3 cellular contexts compared by ENCODE assay signal in the genomic region with DNA sequence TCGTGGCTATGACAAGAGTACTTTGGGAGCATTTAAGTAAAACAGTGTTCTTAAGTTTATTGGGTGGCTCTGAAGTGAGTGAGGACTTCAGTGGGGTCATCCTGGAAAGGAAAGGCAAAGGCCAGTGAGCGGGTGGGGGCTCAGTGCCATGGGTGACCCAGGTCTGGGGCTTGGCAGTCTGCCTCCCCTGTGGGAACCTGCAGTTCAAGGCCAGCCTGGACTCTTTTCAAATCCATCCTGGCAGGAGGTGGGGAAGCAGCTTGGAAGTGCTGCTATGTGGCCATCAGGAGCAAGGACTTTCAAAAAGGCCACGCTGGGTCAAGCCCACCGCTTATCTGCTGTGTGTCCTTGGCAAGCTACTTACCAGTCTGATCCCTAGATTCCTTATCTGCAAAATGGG.
A peak's percentile ranks its signal among the peaks of the same experiment; 100 is the strongest.
TF ChIP-seq lines count a peak whose summit lies in the region.

No MANE protein-coding gene starts in this region.

TF ChIP-seq in IMR-90, 13 proteins besides CTCF, POLR2A, EP300 and RAD21:
- TF ChIP-seq MAZ (IDR thresholded peaks at IDR 0.05; ENCODE audit: borderline replicate concordance, low read depth, low read length), result no peak
- TF ChIP-seq FOS (IDR thresholded peaks at IDR 0.05; ENCODE audit: low read depth, low read length), result no peak
- TF ChIP-seq, protein P1, sequence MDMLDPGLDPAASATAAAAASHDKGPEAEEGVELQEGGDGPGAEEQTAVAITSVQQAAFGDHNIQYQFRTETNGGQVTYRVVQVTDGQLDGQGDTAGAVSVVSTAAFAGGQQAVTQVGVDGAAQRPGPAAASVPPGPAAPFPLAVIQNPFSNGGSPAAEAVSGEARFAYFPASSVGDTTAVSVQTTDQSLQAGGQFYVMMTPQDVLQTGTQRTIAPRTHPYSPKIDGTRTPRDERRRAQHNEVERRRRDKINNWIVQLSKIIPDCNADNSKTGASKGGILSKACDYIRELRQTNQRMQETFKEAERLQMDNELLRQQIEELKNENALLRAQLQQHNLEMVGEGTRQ (IDR thresholded peaks at IDR 0.05; ENCODE audit: low read depth, low read length), result no peak
- TF ChIP-seq, protein P2, sequence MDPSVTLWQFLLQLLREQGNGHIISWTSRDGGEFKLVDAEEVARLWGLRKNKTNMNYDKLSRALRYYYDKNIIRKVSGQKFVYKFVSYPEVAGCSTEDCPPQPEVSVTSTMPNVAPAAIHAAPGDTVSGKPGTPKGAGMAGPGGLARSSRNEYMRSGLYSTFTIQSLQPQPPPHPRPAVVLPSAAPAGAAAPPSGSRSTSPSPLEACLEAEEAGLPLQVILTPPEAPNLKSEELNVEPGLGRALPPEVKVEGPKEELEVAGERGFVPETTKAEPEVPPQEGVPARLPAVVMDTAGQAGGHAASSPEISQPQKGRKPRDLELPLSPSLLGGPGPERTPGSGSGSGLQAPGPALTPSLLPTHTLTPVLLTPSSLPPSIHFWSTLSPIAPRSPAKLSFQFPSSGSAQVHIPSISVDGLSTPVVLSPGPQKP (IDR thresholded peaks at IDR 0.05; ENCODE audit: borderline replicate concordance, low read depth, low read length), result no peak
- no peak for TF ChIP-seq CEBPB (IDR thresholded peaks at IDR 0.05; ENCODE audit: low read depth, low read length)
- no peak for TF ChIP-seq RFX5 (IDR thresholded peaks at IDR 0.05; ENCODE audit: low read depth, low read length)
- TF ChIP-seq MXI1 (IDR thresholded peaks at IDR 0.05; ENCODE audit: borderline replicate concordance, low read depth, low read length), result no peak
- no peak for TF ChIP-seq SMC3 (IDR thresholded peaks at IDR 0.05; ENCODE audit: low read depth, low read length)
- TF ChIP-seq BHLHE40 (IDR thresholded peaks at IDR 0.05; ENCODE audit: low read depth, low read length), result no peak
- TF ChIP-seq CHD1 (IDR thresholded peaks at IDR 0.05; ENCODE audit: low read depth, low read length), result no peak
- TF ChIP-seq RCOR1 (IDR thresholded peaks at IDR 0.05; ENCODE audit: insufficient replicate concordance, low read length), result no peak
- no peak for TF ChIP-seq NFE2L2 (IDR thresholded peaks at IDR 0.05; ENCODE audit: low read depth, low read length)
- TF ChIP-seq MAFK (IDR thresholded peaks at IDR 0.05; ENCODE audit: low read depth, low read length), result no peak

TF ChIP-seq in H1, 55 proteins besides CTCF, POLR2A, EP300 and RAD21 (continues in another document):
- TF ChIP-seq GTF2F1 (IDR thresholded peaks at IDR 0.05; ENCODE audit: borderline replicate concordance, low read depth, low read length) (no peak), TAF7 (optimal IDR thresholded peaks at IDR 0.05; ENCODE audit: borderline replicate concordance, low read depth, low read length) (no peak), BRCA1 (IDR thresholded peaks at IDR 0.05; ENCODE audit: low read depth, low read length) (no peak)
- TF ChIP-seq, protein P3, sequence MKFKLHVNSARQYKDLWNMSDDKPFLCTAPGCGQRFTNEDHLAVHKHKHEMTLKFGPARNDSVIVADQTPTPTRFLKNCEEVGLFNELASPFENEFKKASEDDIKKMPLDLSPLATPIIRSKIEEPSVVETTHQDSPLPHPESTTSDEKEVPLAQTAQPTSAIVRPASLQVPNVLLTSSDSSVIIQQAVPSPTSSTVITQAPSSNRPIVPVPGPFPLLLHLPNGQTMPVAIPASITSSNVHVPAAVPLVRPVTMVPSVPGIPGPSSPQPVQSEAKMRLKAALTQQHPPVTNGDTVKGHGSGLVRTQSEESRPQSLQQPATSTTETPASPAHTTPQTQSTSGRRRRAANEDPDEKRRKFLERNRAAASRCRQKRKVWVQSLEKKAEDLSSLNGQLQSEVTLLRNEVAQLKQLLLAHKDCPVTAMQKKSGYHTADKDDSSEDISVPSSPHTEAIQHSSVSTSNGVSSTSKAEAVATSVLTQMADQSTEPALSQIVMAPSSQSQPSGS (IDR thresholded peaks at IDR 0.05; ENCODE audit: low read length), result no peak
- TF ChIP-seq, protein P4, sequence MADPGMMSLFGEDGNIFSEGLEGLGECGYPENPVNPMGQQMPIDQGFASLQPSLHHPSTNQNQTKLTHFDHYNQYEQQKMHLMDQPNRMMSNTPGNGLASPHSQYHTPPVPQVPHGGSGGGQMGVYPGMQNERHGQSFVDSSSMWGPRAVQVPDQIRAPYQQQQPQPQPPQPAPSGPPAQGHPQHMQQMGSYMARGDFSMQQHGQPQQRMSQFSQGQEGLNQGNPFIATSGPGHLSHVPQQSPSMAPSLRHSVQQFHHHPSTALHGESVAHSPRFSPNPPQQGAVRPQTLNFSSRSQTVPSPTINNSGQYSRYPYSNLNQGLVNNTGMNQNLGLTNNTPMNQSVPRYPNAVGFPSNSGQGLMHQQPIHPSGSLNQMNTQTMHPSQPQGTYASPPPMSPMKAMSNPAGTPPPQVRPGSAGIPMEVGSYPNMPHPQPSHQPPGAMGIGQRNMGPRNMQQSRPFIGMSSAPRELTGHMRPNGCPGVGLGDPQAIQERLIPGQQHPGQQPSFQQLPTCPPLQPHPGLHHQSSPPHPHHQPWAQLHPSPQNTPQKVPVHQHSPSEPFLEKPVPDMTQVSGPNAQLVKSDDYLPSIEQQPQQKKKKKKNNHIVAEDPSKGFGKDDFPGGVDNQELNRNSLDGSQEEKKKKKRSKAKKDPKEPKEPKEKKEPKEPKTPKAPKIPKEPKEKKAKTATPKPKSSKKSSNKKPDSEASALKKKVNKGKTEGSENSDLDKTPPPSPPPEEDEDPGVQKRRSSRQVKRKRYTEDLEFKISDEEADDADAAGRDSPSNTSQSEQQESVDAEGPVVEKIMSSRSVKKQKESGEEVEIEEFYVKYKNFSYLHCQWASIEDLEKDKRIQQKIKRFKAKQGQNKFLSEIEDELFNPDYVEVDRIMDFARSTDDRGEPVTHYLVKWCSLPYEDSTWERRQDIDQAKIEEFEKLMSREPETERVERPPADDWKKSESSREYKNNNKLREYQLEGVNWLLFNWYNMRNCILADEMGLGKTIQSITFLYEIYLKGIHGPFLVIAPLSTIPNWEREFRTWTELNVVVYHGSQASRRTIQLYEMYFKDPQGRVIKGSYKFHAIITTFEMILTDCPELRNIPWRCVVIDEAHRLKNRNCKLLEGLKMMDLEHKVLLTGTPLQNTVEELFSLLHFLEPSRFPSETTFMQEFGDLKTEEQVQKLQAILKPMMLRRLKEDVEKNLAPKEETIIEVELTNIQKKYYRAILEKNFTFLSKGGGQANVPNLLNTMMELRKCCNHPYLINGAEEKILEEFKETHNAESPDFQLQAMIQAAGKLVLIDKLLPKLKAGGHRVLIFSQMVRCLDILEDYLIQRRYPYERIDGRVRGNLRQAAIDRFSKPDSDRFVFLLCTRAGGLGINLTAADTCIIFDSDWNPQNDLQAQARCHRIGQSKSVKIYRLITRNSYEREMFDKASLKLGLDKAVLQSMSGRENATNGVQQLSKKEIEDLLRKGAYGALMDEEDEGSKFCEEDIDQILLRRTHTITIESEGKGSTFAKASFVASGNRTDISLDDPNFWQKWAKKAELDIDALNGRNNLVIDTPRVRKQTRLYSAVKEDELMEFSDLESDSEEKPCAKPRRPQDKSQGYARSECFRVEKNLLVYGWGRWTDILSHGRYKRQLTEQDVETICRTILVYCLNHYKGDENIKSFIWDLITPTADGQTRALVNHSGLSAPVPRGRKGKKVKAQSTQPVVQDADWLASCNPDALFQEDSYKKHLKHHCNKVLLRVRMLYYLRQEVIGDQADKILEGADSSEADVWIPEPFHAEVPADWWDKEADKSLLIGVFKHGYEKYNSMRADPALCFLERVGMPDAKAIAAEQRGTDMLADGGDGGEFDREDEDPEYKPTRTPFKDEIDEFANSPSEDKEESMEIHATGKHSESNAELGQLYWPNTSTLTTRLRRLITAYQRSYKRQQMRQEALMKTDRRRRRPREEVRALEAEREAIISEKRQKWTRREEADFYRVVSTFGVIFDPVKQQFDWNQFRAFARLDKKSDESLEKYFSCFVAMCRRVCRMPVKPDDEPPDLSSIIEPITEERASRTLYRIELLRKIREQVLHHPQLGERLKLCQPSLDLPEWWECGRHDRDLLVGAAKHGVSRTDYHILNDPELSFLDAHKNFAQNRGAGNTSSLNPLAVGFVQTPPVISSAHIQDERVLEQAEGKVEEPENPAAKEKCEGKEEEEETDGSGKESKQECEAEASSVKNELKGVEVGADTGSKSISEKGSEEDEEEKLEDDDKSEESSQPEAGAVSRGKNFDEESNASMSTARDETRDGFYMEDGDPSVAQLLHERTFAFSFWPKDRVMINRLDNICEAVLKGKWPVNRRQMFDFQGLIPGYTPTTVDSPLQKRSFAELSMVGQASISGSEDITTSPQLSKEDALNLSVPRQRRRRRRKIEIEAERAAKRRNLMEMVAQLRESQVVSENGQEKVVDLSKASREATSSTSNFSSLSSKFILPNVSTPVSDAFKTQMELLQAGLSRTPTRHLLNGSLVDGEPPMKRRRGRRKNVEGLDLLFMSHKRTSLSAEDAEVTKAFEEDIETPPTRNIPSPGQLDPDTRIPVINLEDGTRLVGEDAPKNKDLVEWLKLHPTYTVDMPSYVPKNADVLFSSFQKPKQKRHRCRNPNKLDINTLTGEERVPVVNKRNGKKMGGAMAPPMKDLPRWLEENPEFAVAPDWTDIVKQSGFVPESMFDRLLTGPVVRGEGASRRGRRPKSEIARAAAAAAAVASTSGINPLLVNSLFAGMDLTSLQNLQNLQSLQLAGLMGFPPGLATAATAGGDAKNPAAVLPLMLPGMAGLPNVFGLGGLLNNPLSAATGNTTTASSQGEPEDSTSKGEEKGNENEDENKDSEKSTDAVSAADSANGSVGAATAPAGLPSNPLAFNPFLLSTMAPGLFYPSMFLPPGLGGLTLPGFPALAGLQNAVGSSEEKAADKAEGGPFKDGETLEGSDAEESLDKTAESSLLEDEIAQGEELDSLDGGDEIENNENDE (IDR thresholded peaks at IDR 0.05; ENCODE audit: insufficient replicate concordance, low read length), result no peak

TF ChIP-seq in HepG2, 621 proteins besides CTCF, POLR2A, EP300 and RAD21:
- TF ChIP-seq, protein P5, sequence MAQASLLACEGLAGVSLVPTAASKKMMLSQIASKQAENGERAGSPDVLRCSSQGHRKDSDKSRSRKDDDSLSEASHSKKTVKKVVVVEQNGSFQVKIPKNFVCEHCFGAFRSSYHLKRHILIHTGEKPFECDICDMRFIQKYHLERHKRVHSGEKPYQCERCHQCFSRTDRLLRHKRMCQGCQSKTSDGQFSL (CRISPR knock-in tag; IDR thresholded peaks at IDR 0.05), result no peak
- TF ChIP-seq, protein P6, sequence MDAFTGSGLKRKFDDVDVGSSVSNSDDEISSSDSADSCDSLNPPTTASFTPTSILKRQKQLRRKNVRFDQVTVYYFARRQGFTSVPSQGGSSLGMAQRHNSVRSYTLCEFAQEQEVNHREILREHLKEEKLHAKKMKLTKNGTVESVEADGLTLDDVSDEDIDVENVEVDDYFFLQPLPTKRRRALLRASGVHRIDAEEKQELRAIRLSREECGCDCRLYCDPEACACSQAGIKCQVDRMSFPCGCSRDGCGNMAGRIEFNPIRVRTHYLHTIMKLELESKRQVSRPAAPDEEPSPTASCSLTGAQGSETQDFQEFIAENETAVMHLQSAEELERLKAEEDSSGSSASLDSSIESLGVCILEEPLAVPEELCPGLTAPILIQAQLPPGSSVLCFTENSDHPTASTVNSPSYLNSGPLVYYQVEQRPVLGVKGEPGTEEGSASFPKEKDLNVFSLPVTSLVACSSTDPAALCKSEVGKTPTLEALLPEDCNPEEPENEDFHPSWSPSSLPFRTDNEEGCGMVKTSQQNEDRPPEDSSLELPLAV (CRISPR knock-in tag; conservative IDR thresholded peaks at IDR 0.05; ENCODE audit: low read depth), result no peak
- TF ChIP-seq, protein P7, sequence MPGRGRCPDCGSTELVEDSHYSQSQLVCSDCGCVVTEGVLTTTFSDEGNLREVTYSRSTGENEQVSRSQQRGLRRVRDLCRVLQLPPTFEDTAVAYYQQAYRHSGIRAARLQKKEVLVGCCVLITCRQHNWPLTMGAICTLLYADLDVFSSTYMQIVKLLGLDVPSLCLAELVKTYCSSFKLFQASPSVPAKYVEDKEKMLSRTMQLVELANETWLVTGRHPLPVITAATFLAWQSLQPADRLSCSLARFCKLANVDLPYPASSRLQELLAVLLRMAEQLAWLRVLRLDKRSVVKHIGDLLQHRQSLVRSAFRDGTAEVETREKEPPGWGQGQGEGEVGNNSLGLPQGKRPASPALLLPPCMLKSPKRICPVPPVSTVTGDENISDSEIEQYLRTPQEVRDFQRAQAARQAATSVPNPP (CRISPR knock-in tag; IDR thresholded peaks at IDR 0.05), result no peak
- TF ChIP-seq ZBTB21 (CRISPR knock-in tag; IDR thresholded peaks at IDR 0.05) (no peak), PTBP1 (IDR thresholded peaks at IDR 0.05; ENCODE audit: low read depth, low read length, poor library complexity, severe bottlenecking) (no peak), ZNF768 (CRISPR knock-in tag; IDR thresholded peaks at IDR 0.05) (no peak; the same call in 1 of the 2 replicates), ZNF629 (CRISPR knock-in tag; conservative IDR thresholded peaks at IDR 0.05) (peak; percentile 54; the same call in 1 of the 2 replicates), NFIB (CRISPR knock-in tag; IDR thresholded peaks at IDR 0.05; ENCODE audit: borderline replicate concordance) (no peak)
